8 cellular contexts compared by ENCODE assay signal in the genomic region with DNA sequence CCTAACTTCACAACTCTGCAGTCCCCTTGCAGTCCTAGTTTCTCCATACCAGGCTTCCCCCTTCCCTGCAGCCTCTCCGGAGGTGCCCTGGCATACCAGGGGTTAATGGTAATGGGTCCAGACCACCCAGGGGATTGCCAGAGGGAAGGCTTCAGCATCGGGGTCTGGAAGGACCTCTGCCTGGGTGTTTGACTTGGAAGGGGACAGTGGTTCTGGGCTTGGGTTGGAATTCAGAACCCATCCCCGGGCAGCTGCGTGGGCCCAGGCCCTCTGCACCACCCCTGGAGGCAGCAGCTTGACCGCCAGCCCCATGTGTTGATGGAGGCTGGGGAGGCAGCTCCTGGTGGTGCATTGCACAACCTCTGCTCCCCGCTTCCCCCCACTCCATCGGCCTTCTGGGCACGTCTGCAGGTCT. TPM values are rescaled to one million over a fixed set of nuclear protein-coding genes. Genes with fewer than 3 reads are reported as not detected.
DNase-seq lines count a peak whose midpoint lies in the region; ATAC-seq and TF ChIP-seq lines count a peak whose summit lies in the region.

No MANE protein-coding gene starts in this region.

- no peaks in the 10 kb centered on the region for H3K9me3 ChIP-seq in adrenal gland (replicated peaks in 1 of 3)

- WGBS in adrenal gland, 4 donors, result 34 to 46% (median 41%) methylated on average over 3 to 8 of the region's 8 CpGs

- intact Hi-C loops in adrenal gland (cut with DNase I), result no loop called here

- ATAC-seq in HG03196 (IDR thresholded peaks at IDR 0.05; ENCODE audit: unreplicated experiment), result no peak

- H3K27ac ChIP-seq in adrenal gland (peak overlapping the region in 3 of 5 donors; percentile 74 to 80 (median 79)), substantia nigra (ENCODE audit: low read depth, low read length, poor library complexity, severe bottlenecking) (peak overlapping the region; percentile 42)

- peak overlapping the region in 3 of 4 donors; percentile 56 to 80 (median 56) for H3K4me3 ChIP-seq in adrenal gland

- peaks cover 34% of the 10 kb centered on the region for H3K27me3 Mint-ChIP-seq in T-helper 2 cell treated with Interferon-gamma antibody and Interleukin-4, amounts not matched to agents 5 μg/mL and 100 μg/mL, for 36 hours (ENCODE audit: low read depth)

- TF ChIP-seq CTCF in adrenal gland (IDR thresholded peaks at IDR 0.05), result no peak

- TF ChIP-seq POLR2A in adrenal gland (IDR thresholded peaks at IDR 0.05), result no peak

- peaks cover 8 to 26% of the 10 kb centered on the region in 2 donors for H3K4me1 ChIP-seq in adrenal gland (replicated peaks in 1 of 2)

- peak overlapping the region; percentile 63 for H3K4me3 Mint-ChIP-seq in T-helper 2 cell treated with Interferon-gamma antibody and Interleukin-4, amounts not matched to agents 5 μg/mL and 100 μg/mL, for 36 hours

- no peak overlapping the region for H3K27ac Mint-ChIP-seq in T-helper 2 cell treated with Interferon-gamma antibody and Interleukin-4, amounts not matched to agents 5 μg/mL and 100 μg/mL, for 36 hours

- no peaks in the 10 kb centered on the region for H3K4me1 Mint-ChIP-seq in T-helper 2 cell treated with Interferon-gamma antibody and Interleukin-4, amounts not matched to agents 5 μg/mL and 100 μg/mL, for 36 hours (ENCODE audit: low read depth)

- DNase-seq in T-helper 2 cell treated with Interferon-gamma antibody and Interleukin-4, amounts not matched to agents 5 μg/mL and 100 μg/mL, for 36 hours (ENCODE audit: low spot score), result no peak
- DNase-seq in T-helper 2 cell (no peak), adrenal gland (no peak), iris pigment epithelial cell (ENCODE audit: low read depth) (peak; percentile 57), substantia nigra (lab: John Stamatoyannopoulos, UW) (peak in 4 of 49 donors; percentile 17 to 51 (median 25)), COLO829 (ENCODE audit: low spot score) (no peak), NAMALWA (ENCODE audit: low spot score) (no peak)

- H3K9me3 Mint-ChIP-seq in T-helper 2 cell treated with Interferon-gamma antibody and Interleukin-4, amounts not matched to agents 5 μg/mL and 100 μg/mL, for 36 hours, result no peaks in the 10 kb centered on the region

- no peaks in the 10 kb centered on the region for H3K36me3 ChIP-seq in adrenal gland (replicated peaks in 1 of 2)

- peaks cover 3% of the 10 kb centered on the region for H3K36me3 Mint-ChIP-seq in T-helper 2 cell treated with Interferon-gamma antibody and Interleukin-4, amounts not matched to agents 5 μg/mL and 100 μg/mL, for 36 hours (ENCODE audit: low read depth)

- no peaks in the 10 kb centered on the region for H3K27me3 ChIP-seq in adrenal gland

RNA-seq across cellular contexts. Expression of a gene that starts 1.3 kb away (rescaled TPM):
- total RNA-seq in adrenal gland, result 10 to 100 TPM; 21.7 to 87.6 (median 44.5) TPM
- polyA plus RNA-seq in adrenal gland, result 10 to 100 TPM; 18.5 to 33.8 (median 21.8) TPM
